Comparison of ENCODE assay signal across 30 cellular contexts in genomic region chr4:26008737-26009136, GRCh38.
"Had no signal": no experiment of that assay in that cellular context is flagged by ENCODE, and none has a peak within 500 bp of the region (broad histone marks: within the 10 kb centered on the region; RNA-seq: fewer than 3 reads in every experiment).

No MANE protein-coding gene starts in this region.

- DNase-seq: naive thymus-derived CD8-positive, alpha-beta T cell; nephron progenitor cell; nucleus accumbens; posterior cingulate gyrus; psoas muscle; right cardiac atrium; right lobe of liver; sigmoid colon; small intestine; stimulated activated CD4-positive, alpha-beta T cell treated with anti-CD3 and anti-CD28 coated beads, Interleukin-15, amount 100 ng/mL, for 24 hours; stimulated activated CD4-positive, alpha-beta T cell treated with anti-CD3 and anti-CD28 coated beads, Interleukin-2, amount 100 ng/mL, for 24 hours; stimulated activated CD4-positive, alpha-beta T cell treated with anti-CD3 and anti-CD28 coated beads, Interleukin-2, amount 100 ng/mL, for 48 hours; stimulated activated CD4-positive, alpha-beta T cell treated with anti-CD3 and anti-CD28 coated beads, Interleukin-4, amount 100 ng/mL, for 24 hours; stimulated activated naive B cell treated with anti-CD40 and anti-IgM and Interleukin-4, amounts not matched to agents 10 μg/mL and 1 μg/mL and 100 μg/mL, for 72 hours; stimulated activated naive CD4-positive, alpha-beta T cell treated with Interleukin-2 at 50 U/mL for 16 hours; stomach; thyroid gland; trophoblast cell; upper lobe of left lung had no signal

- ATAC-seq: naive thymus-derived CD8-positive, alpha-beta T cell; natural killer cell treated with Interleukin-12 subunit alpha and Interleukin-12 subunit beta and Interleukin-15 and Interleukin-18, amount 100 ng/mL, for 72 hours; psoas muscle; right cardiac atrium; right lobe of liver; stimulated activated naive B cell treated with anti-CD40 and anti-IgM and Interleukin-4, amounts not matched to agents 10 μg/mL and 1 μg/mL and 100 μg/mL, for 72 hours had no signal

- H3K4me3 Mint-ChIP-seq: naive thymus-derived CD8-positive, alpha-beta T cell; natural killer cell treated with Interleukin-12 subunit alpha and Interleukin-12 subunit beta and Interleukin-15 and Interleukin-18, amount 100 ng/mL, for 72 hours; nephron progenitor cell; neural crest cell; stimulated activated effector memory CD8-positive, alpha-beta T cell treated with anti-CD3 and anti-CD28 coated beads, Interleukin-12 subunit alpha, Interleukin-12 subunit beta, amount 100 ng/mL, for 72 hours; stimulated activated naive B cell treated with anti-CD40 and anti-IgM and Interleukin-4, amounts not matched to agents 10 μg/mL and 1 μg/mL and 100 μg/mL, for 72 hours; stimulated activated naive CD8-positive, alpha-beta T cell treated with anti-CD3 and anti-CD28 coated beads, Interleukin-15, Interleukin-2, amounts not matched to agents 100 ng/mL and 50 ng/mL, for 24 hours had no signal

- H3K27ac Mint-ChIP-seq: naive thymus-derived CD8-positive, alpha-beta T cell; natural killer cell treated with Interleukin-12 subunit alpha and Interleukin-12 subunit beta and Interleukin-15 and Interleukin-18, amount 100 ng/mL, for 72 hours; nephron progenitor cell; progenitor cell of endocrine pancreas; stimulated activated effector memory CD8-positive, alpha-beta T cell treated with anti-CD3 and anti-CD28 coated beads, Interleukin-12 subunit alpha, Interleukin-12 subunit beta, amount 100 ng/mL, for 72 hours; stimulated activated naive B cell treated with anti-CD40 and anti-IgM and Interleukin-4, amounts not matched to agents 10 μg/mL and 1 μg/mL and 100 μg/mL, for 72 hours; stimulated activated naive CD8-positive, alpha-beta T cell treated with anti-CD3 and anti-CD28 coated beads, Interleukin-15, Interleukin-2, amounts not matched to agents 100 ng/mL and 50 ng/mL, for 24 hours had no signal

- H3K27me3 ChIP-seq: right lobe of liver, sigmoid colon, stomach, thyroid gland, tibial nerve, upper lobe of left lung, vagina had no signal

- H3K9ac ChIP-seq: parathyroid adenoma had no signal

- H3K27ac ChIP-seq: neutrophil, parathyroid adenoma, psoas muscle, right lobe of liver, sigmoid colon, stomach, thoracic aorta, thyroid gland, tibial nerve, upper lobe of left lung, vagina had no signal

- H3K4me1 Mint-ChIP-seq: naive thymus-derived CD8-positive, alpha-beta T cell; nephron progenitor cell; neural crest cell; stimulated activated naive B cell treated with anti-CD40 and anti-IgM and Interleukin-4, amounts not matched to agents 10 μg/mL and 1 μg/mL and 100 μg/mL, for 72 hours had no signal

- H3K4me3 ChIP-seq: psoas muscle, right lobe of liver, sigmoid colon, stomach, thoracic aorta, thyroid gland, tibial nerve, upper lobe of left lung, vagina had no signal

- H3K36me3 ChIP-seq: neutrophil, right lobe of liver, sigmoid colon, stomach, thoracic aorta, thyroid gland, tibial nerve, upper lobe of left lung, vagina had no signal

- H3K9me3 ChIP-seq: neutrophil, sigmoid colon, thyroid gland, vagina had no signal

- H3K36me3 Mint-ChIP-seq: naive thymus-derived CD8-positive, alpha-beta T cell; stimulated activated effector memory CD8-positive, alpha-beta T cell treated with anti-CD3 and anti-CD28 coated beads, Interleukin-12 subunit alpha, Interleukin-12 subunit beta, amount 100 ng/mL, for 72 hours had no signal

- FAIRE-seq: urothelium cell line had no signal

- H3K4me1 ChIP-seq: parathyroid adenoma, psoas muscle, right lobe of liver, sigmoid colon, stomach, thyroid gland, vagina had no signal
